In the genomic region with DNA sequence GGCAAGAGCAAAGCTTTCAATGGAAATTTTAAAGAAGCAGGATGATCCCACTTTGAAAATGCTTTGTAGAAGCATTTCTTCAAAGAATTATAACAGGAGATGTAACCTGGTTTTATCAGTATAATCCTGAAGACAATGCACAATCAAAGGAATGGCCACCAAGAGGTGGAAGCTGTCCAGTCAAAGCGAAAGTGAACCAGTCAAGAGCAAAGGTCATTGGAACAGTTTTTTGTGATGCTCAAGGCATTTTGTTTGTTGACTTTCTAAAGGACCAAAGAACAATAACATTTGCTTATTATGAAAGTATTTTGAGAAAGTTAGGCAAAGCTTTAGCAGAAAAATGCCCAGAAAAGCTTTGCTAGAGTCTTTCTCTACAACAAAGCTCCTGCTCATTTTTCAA, we compare ENCODE assay signal across 13 cellular contexts. TPM values are rescaled to one million over a fixed set of nuclear protein-coding genes. Genes with fewer than 3 reads are reported as not detected.
"Had no signal": no experiment of that assay in that cellular context is flagged by ENCODE, and none has a peak within 500 bp of the region (broad histone marks: within the 10 kb centered on the region; RNA-seq: fewer than 3 reads in every experiment).

No MANE protein-coding gene starts in this region.

- H3K4me3 ChIP-seq: cardiac muscle cell, esophagus muscularis mucosa, ovary, sigmoid colon, tibial artery had no signal

- ATAC-seq: activated T-cell treated with anti-CD3 and anti-CD28 coated beads, Interleukin-2, amount 50 U/mL, for 4 hours; naive thymus-derived CD4-positive, alpha-beta T cell had no signal

- H3K4me1 ChIP-seq: esophagus muscularis mucosa, sigmoid colon, tibial artery had no signal

- H3K27ac Mint-ChIP-seq: activated B cell treated with CpG ODN at 0.5 μM for 24 hours; activated CD4-positive, alpha-beta T cell treated with anti-CD3 and anti-CD28 coated beads, Interleukin-2, amount 10 ng/mL, durations not matched to agents 7 days and 5 days had no signal

- H3K27me3 Mint-ChIP-seq: activated B cell treated with CpG ODN at 0.5 μM for 24 hours; activated CD4-positive, alpha-beta T cell treated with anti-CD3 and anti-CD28 coated beads, Interleukin-2, amount 10 ng/mL, durations not matched to agents 7 days and 5 days; naive thymus-derived CD4-positive, alpha-beta T cell had no signal

- H3K4me3 Mint-ChIP-seq: activated B cell treated with CpG ODN at 0.5 μM for 24 hours; activated CD4-positive, alpha-beta T cell treated with anti-CD3 and anti-CD28 coated beads, Interleukin-2, amount 10 ng/mL, durations not matched to agents 7 days and 5 days; activated T-cell treated with anti-CD3 and anti-CD28 coated beads, Interleukin-2, amount 50 U/mL, for 4 hours had no signal

- H3K9me3 ChIP-seq: esophagus muscularis mucosa, ovary, sigmoid colon, tibial artery had no signal

- H3K27ac ChIP-seq: cardiac muscle cell, esophagus muscularis mucosa, ovary, sigmoid colon, tibial artery had no signal

- H3K36me3 ChIP-seq: cardiac muscle cell, esophagus muscularis mucosa, ovary, sigmoid colon, tibial artery had no signal

- DNase-seq: activated B cell treated with CpG ODN at 0.5 μM for 24 hours; activated CD4-positive, alpha-beta T cell treated with anti-CD3 and anti-CD28 coated beads, Interleukin-2, amount 10 ng/mL, durations not matched to agents 7 days and 5 days; activated gamma-delta T cell; activated T-cell treated with anti-CD3 and anti-CD28 coated beads, Interleukin-2, amount 50 U/mL, for 4 hours; mammary epithelial cell; naive thymus-derived CD4-positive, alpha-beta T cell; ovary; sigmoid colon; stimulated activated CD4-positive, alpha-beta T cell treated with anti-CD3 and anti-CD28 coated beads, Interleukin-1b, Interleukin-23, amount 100 ng/mL, for 48 hours; tibial artery had no signal

RNA-seq across cellular contexts. Expression of a gene that starts 5.5 kb away (rescaled TPM):
- total RNA-seq: cardiac muscle cell, mammary epithelial cell, pulmonary artery endothelial cell had no signal
